In the genomic region with DNA sequence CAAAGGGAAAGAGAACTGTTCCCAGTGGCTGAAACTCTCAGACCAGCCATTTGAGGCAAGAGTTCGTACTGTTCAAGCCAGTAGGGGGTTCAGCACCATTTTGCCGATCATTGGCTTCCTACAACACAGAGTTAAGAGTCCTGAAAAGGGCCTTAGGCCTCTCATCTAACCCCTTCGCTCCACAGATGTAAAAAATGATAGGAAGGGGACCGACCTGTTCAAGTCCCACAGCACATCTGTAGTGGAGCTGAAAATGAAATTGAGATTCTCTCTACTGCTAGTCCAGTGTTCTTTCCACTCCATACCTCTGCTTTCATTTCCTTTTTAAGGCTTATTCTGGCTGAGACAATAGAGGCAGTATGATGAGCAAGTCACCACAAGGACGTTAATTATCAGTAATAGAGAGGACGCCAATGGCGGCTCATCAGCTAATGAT, we compare ENCODE assay signal across 8 cellular contexts. TPM values are rescaled to one million over a fixed set of nuclear protein-coding genes. Genes with fewer than 3 reads are reported as not detected.
DNase-seq lines count a peak whose midpoint lies in the region; ATAC-seq, FAIRE-seq and TF ChIP-seq lines count a peak whose summit lies in the region.

No MANE protein-coding gene starts in this region.

- peaks cover 1 to 56% (median 48%) of the 10 kb centered on the region in 5 donors for H3K4me1 ChIP-seq in subcutaneous abdominal adipose tissue (ENCODE audit: control insufficient read depth in 5 of 5, insufficient read depth in 5 of 5, low read length in 5 of 5)

- no peaks in the 10 kb centered on the region for H3K27me3 ChIP-seq in subcutaneous abdominal adipose tissue (ENCODE audit: control insufficient read depth in 5 of 5, insufficient read depth in 4 of 5, low read length in 5 of 5)

- H3K9me3 ChIP-seq in subcutaneous abdominal adipose tissue (ENCODE audit: control insufficient read depth in 5 of 5, low read length in 5 of 5) = no peaks in the 10 kb centered on the region

- peak; percentile 75 for FAIRE-seq in GM19239 (lab: Jason Lieb, UNC)

- H3K27ac ChIP-seq in subcutaneous abdominal adipose tissue (ENCODE audit: low read depth, low read length) = peak overlapping the region; percentile 93

- TF ChIP-seq CTCF in fibroblast of villous mesenchyme (IDR thresholded peaks at IDR 0.05; ENCODE audit: insufficient read depth, low read depth, low read length) = peak; percentile 25

- H3K4me3 ChIP-seq in fibroblast of villous mesenchyme (ENCODE audit: low read depth, low read length) = peak overlapping the region; percentile 74
- peak overlapping the region; percentile 63 to 75 (median 71) for H3K4me3 ChIP-seq in subcutaneous abdominal adipose tissue (ENCODE audit: low read depth in 1 of 5, low read length in 5 of 5)

- peak overlapping the region; percentile 60 to 80 (median 74) for H3K9ac ChIP-seq in subcutaneous abdominal adipose tissue (ENCODE audit: low read length in 5 of 5)

- no peaks in the 10 kb centered on the region for H3K36me3 ChIP-seq in subcutaneous abdominal adipose tissue (ENCODE audit: control insufficient read depth in 5 of 5, insufficient read depth in 5 of 5, low read length in 5 of 5)

- DNase-seq in GM19239 (ENCODE audit: insufficient read length, low spot score) = no peak
- peak; percentile 66 for DNase-seq in fibroblast of villous mesenchyme (ENCODE audit: low read depth)
- no peak for DNase-seq in stimulated activated CD4-positive, alpha-beta T cell treated with anti-CD3 and anti-CD28 coated beads, Interleukin-4, amount 100 ng/mL, for 1 hour
- no peak for DNase-seq in EL
- no peak for DNase-seq in effector CD8-positive, alpha-beta T cell (lab: John Stamatoyannopoulos, UW)
- no peak for DNase-seq in activated CD8-positive, alpha-beta memory T cell treated with anti-CD3 and anti-CD28 coated beads, Interleukin-2, amount 50 U/mL, for 4 hours

- ATAC-seq in HG03558 (IDR thresholded peaks at IDR 0.05; ENCODE audit: extremely low read depth, unreplicated experiment) = peak; percentile 47

RNA-seq across cellular contexts. Expression of a gene that starts 1.1 kb away (rescaled TPM):
- 227 and 289 TPM in 2 replicates for total RNA-seq in fibroblast of villous mesenchyme
